Comparison of ENCODE assay signal across 21 cellular contexts in genomic region chr1:209425959-209426358, GRCh38.
DNase-seq lines count a peak whose midpoint lies in the region; ATAC-seq and TF ChIP-seq lines count a peak whose summit lies in the region.
"Had no signal": no experiment of that assay in that cellular context is flagged by ENCODE, and none has a peak within 500 bp of the region (broad histone marks: within the 10 kb centered on the region; RNA-seq: fewer than 3 reads in every experiment).

No MANE protein-coding gene starts in this region.

- H3K36me3 Mint-ChIP-seq in MCF 10A (ENCODE audit: insufficient read depth, unreplicated experiment) (peaks cover 33% of the 10 kb centered on the region), T-helper 17 cell (ENCODE audit: low read depth) (no peaks in the 10 kb centered on the region)
- H3K36me3 Mint-ChIP-seq in activated CD8-positive, alpha-beta T cell treated with anti-CD3 and anti-CD28 coated beads for 36 hours (ENCODE audit: low read depth), result no peaks in the 10 kb centered on the region
- H3K36me3 Mint-ChIP-seq: CD4-positive, CD25-positive, alpha-beta regulatory T cell had no signal

- H3K4me1 ChIP-seq in breast epithelium, result peaks cover 5% of the 10 kb centered on the region in 2 donors
- H3K4me1 ChIP-seq in left lung, result no peaks in the 10 kb centered on the region
- H3K4me1 ChIP-seq: A549 had no signal

- H3K27me3 Mint-ChIP-seq in MCF 10A (ENCODE audit: insufficient read depth, unreplicated experiment), result no peaks in the 10 kb centered on the region
- H3K27me3 Mint-ChIP-seq in activated CD8-positive, alpha-beta T cell treated with anti-CD3 and anti-CD28 coated beads for 36 hours, result peaks cover 5% of the 10 kb centered on the region
- peaks cover 82% of the 10 kb centered on the region for H3K27me3 Mint-ChIP-seq in T-helper 17 cell

- H3K9me3 ChIP-seq in breast epithelium (no peaks in the 10 kb centered on the region), T-helper 17 cell (ENCODE audit: control insufficient read depth, low read length, poor library complexity, severe bottlenecking) (no peaks in the 10 kb centered on the region), left lung (no peaks in the 10 kb centered on the region)
- H3K9me3 ChIP-seq: A549 had no signal

- intact Hi-C loops in breast epithelium (cut with DNase I; ENCODE audit: low total_unique reads) (no loop called here), MCF 10A (cut with micrococcal nuclease) (no loop called here), left lung (cut with DNase I) (no loop called here)
- intact Hi-C loops in activated CD8-positive, alpha-beta T cell treated with anti-CD3 and anti-CD28 coated beads for 36 hours (cut with micrococcal nuclease), result no loop called here

- peaks cover 46% of the 10 kb centered on the region for H3K4me1 Mint-ChIP-seq in MCF 10A (ENCODE audit: insufficient read depth, unreplicated experiment)
- peaks cover 3% of the 10 kb centered on the region for H3K4me1 Mint-ChIP-seq in activated CD8-positive, alpha-beta T cell treated with anti-CD3 and anti-CD28 coated beads for 36 hours (ENCODE audit: low read depth)
- peaks cover 4% of the 10 kb centered on the region for H3K4me1 Mint-ChIP-seq in T-helper 17 cell
- H3K4me1 Mint-ChIP-seq: B cell; CD4-positive, CD25-positive, alpha-beta regulatory T cell had no signal

- TF ChIP-seq CTCF in breast epithelium (IDR thresholded peaks at IDR 0.05), result no peak
- no peak for TF ChIP-seq CTCF in MCF 10A (IDR thresholded peaks at IDR 0.05; ENCODE audit: unreplicated experiment)
- no peak for TF ChIP-seq CTCF in activated CD8-positive, alpha-beta T cell treated with anti-CD3 and anti-CD28 coated beads for 36 hours (IDR thresholded peaks at IDR 0.05)
- TF ChIP-seq CTCF in left lung (IDR thresholded peaks at IDR 0.05), result no peak

- H3K36me3 ChIP-seq in breast epithelium (no peaks in the 10 kb centered on the region), left lung (no peaks in the 10 kb centered on the region)

- H3K27ac Mint-ChIP-seq in MCF 10A (ENCODE audit: low read depth, unreplicated experiment) (no peak overlapping the region), T-helper 17 cell (no peak overlapping the region)
- no peak overlapping the region for H3K27ac Mint-ChIP-seq in activated CD8-positive, alpha-beta T cell treated with anti-CD3 and anti-CD28 coated beads for 36 hours
- H3K27ac Mint-ChIP-seq: B cell; CD4-positive, CD25-positive, alpha-beta regulatory T cell; GM23338 had no signal

- POLR2A ChIA-PET in MCF 10A (lab: Yijun Ruan, JAX), result interaction anchor here (12.5 to 38.6 kb wide), 5 partner anchors 3 to 62 kb away, joined by 391 to 6956 read pairs (median 2930); no protein-coding TSS in a partner anchor
- POLR2A ChIA-PET in activated CD8-positive, alpha-beta T cell treated with anti-CD3 and anti-CD28 coated beads for 36 hours (lab: Charles Lee), result no interaction called here

- CTCF ChIA-PET in MCF 10A (lab: Yijun Ruan, JAX), result interaction anchor here (0.5 to 26.1 kb wide), 7 partner anchors 16 to 177 kb away, joined by 3 to 1242 read pairs (median 4); no protein-coding TSS in a partner anchor
- CTCF ChIA-PET in activated CD8-positive, alpha-beta T cell treated with anti-CD3 and anti-CD28 coated beads for 36 hours (lab: Charles Lee), result interaction anchor here (1.1 kb wide), 1 partner anchor 12 kb away, joined by 3 read pairs; no protein-coding TSS in a partner anchor

- no peak for TF ChIP-seq POLR2A in breast epithelium (IDR thresholded peaks at IDR 0.05)

- DNase-seq in breast epithelium (ENCODE audit: low spot score in 2 of 2) (no peak), MCF 10A (ENCODE audit: unreplicated experiment) (no peak), islet precursor cell (peak; percentile 22), T-helper 17 cell (no peak), left lung (no peak), SKM-1 treated with dmso at 0.1 percent for 144 hours (lab: John Stamatoyannopoulos, UW; ENCODE audit: unreplicated experiment) (no peak)
- no peak for DNase-seq in activated CD8-positive, alpha-beta T cell treated with anti-CD3 and anti-CD28 coated beads for 36 hours
- DNase-seq: CD4-positive, CD25-positive, alpha-beta regulatory T cell; COR-L47; DMS79; NCI-H1105; NCI-H2081; NCI-H446; NCI-H526; OCI-M1 had no signal

- no TSS peak for BruUV-seq in MCF 10A (replicated peaks; lab: Mats Ljungman, UMichigan)

- no peaks in the 10 kb centered on the region for H3K27me3 ChIP-seq in breast epithelium
- H3K27me3 ChIP-seq in left lung, result peaks cover 0 to 8% of the 10 kb centered on the region in 2 donors

- no peak overlapping the region for H3K4me3 ChIP-seq in breast epithelium
- no peak overlapping the region for H3K4me3 ChIP-seq in left lung
- H3K4me3 ChIP-seq: A549, GM23338 had no signal

- peak overlapping the region; percentile 75 for H3K27ac ChIP-seq in breast epithelium
- H3K27ac ChIP-seq in left lung, result no peak overlapping the region
- H3K27ac ChIP-seq: A549, KMS-11 had no signal

- ATAC-seq in activated CD8-positive, alpha-beta T cell treated with anti-CD3 and anti-CD28 coated beads for 36 hours, result peak; percentile 27
- ATAC-seq in T-helper 17 cell, result no peak
- ATAC-seq in left lung, result no peak
- ATAC-seq: A549, GM23338, HCT116, Right ventricle myocardium inferior had no signal

- no peak overlapping the region for H3K4me3 Mint-ChIP-seq in MCF 10A (ENCODE audit: unreplicated experiment)
- H3K4me3 Mint-ChIP-seq in activated CD8-positive, alpha-beta T cell treated with anti-CD3 and anti-CD28 coated beads for 36 hours, result no peak overlapping the region
- H3K4me3 Mint-ChIP-seq in T-helper 17 cell, result no peak overlapping the region
- H3K4me3 Mint-ChIP-seq: B cell; CD4-positive, CD25-positive, alpha-beta regulatory T cell; GM23338 had no signal

- H3K9me3 Mint-ChIP-seq in MCF 10A (ENCODE audit: unreplicated experiment), result no peaks in the 10 kb centered on the region
- no peaks in the 10 kb centered on the region for H3K9me3 Mint-ChIP-seq in activated CD8-positive, alpha-beta T cell treated with anti-CD3 and anti-CD28 coated beads for 36 hours
- H3K9me3 Mint-ChIP-seq: GM23338 had no signal

Comparison
In these comparisons a context has a peak if more than half of its experiments do, and no peak if none do; other contexts are left out.
1. H3K27ac ChIP-seq: peak in breast epithelium (2 of 2); none in left lung (0 of 2).